10 cellular contexts compared by ENCODE assay signal in genomic region chr4:128663325-128663724, GRCh38.
DNase-seq lines count a peak whose midpoint lies in the region; ATAC-seq and TF ChIP-seq lines count a peak whose summit lies in the region.
"Had no signal": no experiment of that assay in that cellular context is flagged by ENCODE, and none has a peak within 500 bp of the region (broad histone marks: within the 10 kb centered on the region; RNA-seq: fewer than 3 reads in every experiment).

No MANE protein-coding gene starts in this region.

- no peaks in the 10 kb centered on the region for H3K27me3 Mint-ChIP-seq in CD8-positive, alpha-beta T cell (ENCODE audit: low read depth)

- H3K36me3 Mint-ChIP-seq in CD8-positive, alpha-beta T cell, result no peaks in the 10 kb centered on the region

- no peaks in the 10 kb centered on the region for H3K9me3 ChIP-seq in CD8-positive, alpha-beta T cell (ENCODE audit: low read length)

- peak; percentile 87 for ATAC-seq in GM21447 (IDR thresholded peaks at IDR 0.05; ENCODE audit: unreplicated experiment)
- ATAC-seq in HG03442 (IDR thresholded peaks at IDR 0.05; ENCODE audit: unreplicated experiment), result peak; percentile 83
- no peak for ATAC-seq in CD8-positive, alpha-beta T cell

- H3K4me3 Mint-ChIP-seq in CD8-positive, alpha-beta T cell, result no peak overlapping the region
- H3K4me3 Mint-ChIP-seq: neural crest cell had no signal

- CTCF ChIA-PET in CD8-positive, alpha-beta T cell (lab: Charles Lee), result no interaction called here

- TF ChIP-seq POLR2A in lower leg skin (IDR thresholded peaks at IDR 0.05), result no peak

- H3K27ac Mint-ChIP-seq in CD8-positive, alpha-beta T cell, result no peak overlapping the region

- WGBS in lower leg skin, 2 donors, result 70 to 73% methylated on average over 3 of the region's 3 CpGs

- H3K4me1 ChIP-seq in CD8-positive, alpha-beta T cell (ENCODE audit: insufficient read depth, low read length), result no peaks in the 10 kb centered on the region

- TF ChIP-seq CTCF in CD8-positive, alpha-beta T cell (IDR thresholded peaks at IDR 0.05), result no peak
- TF ChIP-seq CTCF in lower leg skin (IDR thresholded peaks at IDR 0.05), result no peak

- H3K4me1 Mint-ChIP-seq in CD8-positive, alpha-beta T cell (ENCODE audit: low read depth), result no peaks in the 10 kb centered on the region

- intact Hi-C loops in CD8-positive, alpha-beta T cell (cut with DNase I, micrococcal nuclease), result no loop called here
- intact Hi-C loops in lower leg skin (cut with DNase I; ENCODE audit: low total_unique reads), result no loop called here

- peak; percentile 34 for DNase-seq in DMS79 treated with DMSO at 0.1 percent for 48 hours (lab: John Stamatoyannopoulos, UW)
- DNase-seq in DMS79 (lab: John Stamatoyannopoulos, UW), result no peak
- DNase-seq in mucosa of gallbladder (ENCODE audit: low spot score), result peak; percentile 21
- no peak for DNase-seq in NCI-H524 treated with DMSO at 0.1 percent for 48 hours (lab: John Stamatoyannopoulos, UW)
- DNase-seq in CD8-positive, alpha-beta T cell, result no peak
- no peak for DNase-seq in lower leg skin (ENCODE audit: low spot score in 2 of 2)

- no peak overlapping the region for H3K27ac ChIP-seq in CD8-positive, alpha-beta T cell (ENCODE audit: low read depth, low read length)
- H3K27ac ChIP-seq: RWPE1 had no signal

- H3K36me3 ChIP-seq in CD8-positive, alpha-beta T cell (ENCODE audit: insufficient read depth, low read length), result no peaks in the 10 kb centered on the region

- H3K9me3 Mint-ChIP-seq in CD8-positive, alpha-beta T cell, result no peaks in the 10 kb centered on the region
- H3K9me3 Mint-ChIP-seq: neural crest cell had no signal

- POLR2A ChIA-PET in CD8-positive, alpha-beta T cell (lab: Charles Lee), result no interaction called here

- no peak overlapping the region for H3K4me3 ChIP-seq in CD8-positive, alpha-beta T cell (ENCODE audit: low read depth, low read length)
- H3K4me3 ChIP-seq in lower leg skin (ENCODE audit: low read depth, poor library complexity, severe bottlenecking), result no peak overlapping the region

- no peaks in the 10 kb centered on the region for H3K27me3 ChIP-seq in CD8-positive, alpha-beta T cell (ENCODE audit: insufficient read depth, low read length)

Comparison
In these comparisons a context has a peak if more than half of its experiments do, and no peak if none do; other contexts are left out.
1. DNase-seq: peak in DMS79 treated with DMSO at 0.1 percent for 48 hours (single experiment) and mucosa of gallbladder (single experiment); none in DMS79 (single experiment), NCI-H524 treated with DMSO at 0.1 percent for 48 hours (single experiment), CD8-positive, alpha-beta T cell (0 of 7) and lower leg skin (0 of 2).